ENCODE assay signal across 23 cellular contexts in genomic region chr10:78566216-78567135, GRCh38.
A peak's percentile ranks its signal among the peaks of the same experiment; 100 is the strongest.
DNase-seq lines count a peak whose midpoint lies in the region; ATAC-seq, FAIRE-seq and TF ChIP-seq lines count a peak whose summit lies in the region.
"Had no signal": no experiment of that assay in that cellular context is flagged by ENCODE, and none has a peak within 500 bp of the region (broad histone marks: within the 10 kb centered on the region; RNA-seq: fewer than 3 reads in every experiment).

No MANE protein-coding gene starts in this region.

- no peaks in the 10 kb centered on the region for H3K9me3 ChIP-seq in K562 (replicated peaks; ENCODE audit: control insufficient read depth, insufficient read depth, low read depth, low read length)
- no peaks in the 10 kb centered on the region for H3K9me3 ChIP-seq in mesenchymal stem cell (ENCODE audit: control insufficient read depth, low read length)
- H3K9me3 ChIP-seq in transverse colon, result no peaks in the 10 kb centered on the region
- H3K9me3 ChIP-seq in PC-3 (ENCODE audit: low read length), result no peaks in the 10 kb centered on the region
- H3K9me3 ChIP-seq in mammary epithelial cell (replicated peaks; ENCODE audit: insufficient read depth, low read length), result no peaks in the 10 kb centered on the region
- H3K9me3 ChIP-seq: tibial artery had no signal

- TF ChIP-seq EP300 in K562 (IDR thresholded peaks at IDR 0.05; ENCODE audit: low read length), result no peak
- no peak for TF ChIP-seq EP300 in transverse colon (IDR thresholded peaks at IDR 0.05; ENCODE audit: low read depth)

- dilution Hi-C loops in mammary epithelial cell (cut with HindIII; ENCODE audit: low sequenced_read_pairs), result no loop called here

- BruUV-seq in K562 (replicated peaks; lab: Mats Ljungman, UMichigan) (no TSS peak), PC-3 (replicated peaks; lab: Mats Ljungman, UMichigan) (no TSS peak), mammary epithelial cell (replicated peaks; lab: Mats Ljungman, UMichigan) (no TSS peak)

- H3K27me3 ChIP-seq in K562 (ENCODE audit: control insufficient read depth in 2 of 2, insufficient read depth in 2 of 2, low read length in 2 of 2) (peaks cover 6 to 42% of the 10 kb centered on the region in 2 experiments; a peak in 4 of 5 replicates), mesenchymal stem cell (ENCODE audit: control insufficient read depth in 1 of 2, insufficient read depth in 1 of 2, low read length in 2 of 2) (peaks cover 7 to 20% of the 10 kb centered on the region in 2 experiments), transverse colon (no peaks in the 10 kb centered on the region), PC-3 (ENCODE audit: low read length) (peaks cover 66% of the 10 kb centered on the region), mammary epithelial cell (ENCODE audit: insufficient read depth, low read length) (peaks cover 6% of the 10 kb centered on the region)
- H3K27me3 ChIP-seq: tibial artery had no signal

- no peaks in the 10 kb centered on the region for H3K79me2 ChIP-seq in K562 (ENCODE audit: control insufficient read depth, insufficient read depth, low read length)
- H3K79me2 ChIP-seq in PC-3 (ENCODE audit: low read length), result no peaks in the 10 kb centered on the region
- H3K79me2 ChIP-seq in mammary epithelial cell (ENCODE audit: insufficient read depth, low read length), result no peaks in the 10 kb centered on the region

- 0 out of 2 replicates have a peak, but pooled peaks cover 4% of the 10 kb centered on the region for H3K9me2 ChIP-seq in PC-3 (replicated peaks; ENCODE audit: low read length)

- FAIRE-seq in K562 (lab: Jason Lieb, UNC), result no peak
- FAIRE-seq: GM18507 had no signal

- in situ Hi-C loops in K562 (cut with MboI), result no loop called here
- in situ Hi-C loops in transverse colon (cut with MboI; ENCODE audit: low pct_ligation_motif_present in 1 of 4, low pct_unique_long_range_greater_than_20kb in 1 of 4, low sequenced_read_pairs in 3 of 4), result no loop called here
- in situ Hi-C loops in mammary epithelial cell (cut with MboI; ENCODE audit: low sequenced_read_pairs in 2 of 2), result no loop called here

- no peak overlapping the region for H3K23ac ChIP-seq in mesenchymal stem cell (ENCODE audit: low read length in 2 of 2)

- H2AK5ac ChIP-seq in mesenchymal stem cell (ENCODE audit: low read length, severe bottlenecking), result no peak overlapping the region

- H3K9me1 ChIP-seq in K562 (ENCODE audit: control insufficient read depth, insufficient read depth, low read length), result no peaks in the 10 kb centered on the region

- CTCF ChIA-PET in K562 (lab: Yijun Ruan, JAX; ENCODE audit: low intra/inter-chr PET ratio) (no interaction called here), PC-3 (lab: Charles Lee) (no interaction called here), mammary epithelial cell (lab: Charles Lee; ENCODE audit: low non-redundant PET) (no interaction called here)

- DNase-seq in activated CD8-positive, alpha-beta memory T cell treated with anti-CD3 and anti-CD28 coated beads for 24 hours, result peak; percentile 7
- DNase-seq in activated CD8-positive, alpha-beta memory T cell treated with anti-CD3 and anti-CD28 coated beads, Interleukin-2, amount 50 U/mL, for 48 hours, result no peak
- no peak for DNase-seq in K562 (ENCODE audit: extremely low read depth in 1 of 4, low spot score in 3 of 4)
- peak; percentile 18 for DNase-seq in mesenchymal stem cell
- DNase-seq in transverse colon, result no peak
- DNase-seq in PC-3, result no peak
- no peak for DNase-seq in NCI-H1436 treated with DMSO at 0.1 percent for 48 hours (lab: John Stamatoyannopoulos, UW)
- no peak for DNase-seq in mammary epithelial cell
- DNase-seq: activated naive CD8-positive, alpha-beta T cell treated with anti-CD3 and anti-CD28 coated beads, Interleukin-2, amount 50 U/mL, for 24 hours; CD4-positive, alpha-beta memory T cell; central memory CD4-positive, alpha-beta T cell; DND-41; effector memory CD8-positive, alpha-beta T cell; KBM-7; midbrain; NCI-H1048; NCI-H2107; NCI-H526 treated with DMSO at 0.1 percent for 48 hours; tibial artery had no signal

- H3K27ac ChIP-seq in K562 (ENCODE audit: extremely low read depth, low read depth, low read length) (no peak overlapping the region), mesenchymal stem cell (ENCODE audit: low read length, poor library complexity, severe bottlenecking) (no peak overlapping the region), transverse colon (peak overlapping the region in 3 of 4 donors; percentile 34 to 48 (median 36)), PC-3 (ENCODE audit: low read length) (no peak overlapping the region), mammary epithelial cell (ENCODE audit: insufficient read depth, low read depth, low read length) (no peak overlapping the region)
- H3K27ac ChIP-seq: tibial artery had no signal

- H2BK120ac ChIP-seq in mesenchymal stem cell (ENCODE audit: low read depth, low read length), result no peak overlapping the region

- no peak overlapping the region for H3K4ac ChIP-seq in mesenchymal stem cell (ENCODE audit: low read depth in 1 of 2, low read length in 2 of 2)

- no peaks in the 10 kb centered on the region for H3F3A ChIP-seq in PC-3 (ENCODE audit: low read length, unreplicated experiment)

- H3K36me3 ChIP-seq in K562 (ENCODE audit: control insufficient read depth, insufficient read depth, low read length), result no peaks in the 10 kb centered on the region
- no peaks in the 10 kb centered on the region for H3K36me3 ChIP-seq in mesenchymal stem cell (ENCODE audit: control insufficient read depth in 1 of 2, insufficient read depth in 2 of 2, low read depth in 1 of 2, low read length in 2 of 2)
- H3K36me3 ChIP-seq in transverse colon, result no peaks in the 10 kb centered on the region
- no peaks in the 10 kb centered on the region for H3K36me3 ChIP-seq in PC-3 (ENCODE audit: low read depth, low read length)
- no peaks in the 10 kb centered on the region for H3K36me3 ChIP-seq in mammary epithelial cell (ENCODE audit: insufficient read depth, low read length)
- H3K36me3 ChIP-seq: tibial artery had no signal

- H4K8ac ChIP-seq in mesenchymal stem cell (ENCODE audit: low read length), result no peak overlapping the region

- H2AFZ ChIP-seq in K562 (ENCODE audit: low read depth, low read length), result no peak overlapping the region
- H2AFZ ChIP-seq in mesenchymal stem cell (ENCODE audit: low read depth, low read length), result no peak overlapping the region
- H2AFZ ChIP-seq in PC-3 (ENCODE audit: low read length), result no peak overlapping the region
- no peak overlapping the region for H2AFZ ChIP-seq in mammary epithelial cell (ENCODE audit: low read depth, low read length)
- H2AFZ ChIP-seq: GM23338 had no signal

- H3K18ac ChIP-seq in mesenchymal stem cell (ENCODE audit: low read depth in 1 of 2, low read length in 2 of 2), result no peak overlapping the region

- ATAC-seq in K562 (no peak), PC-3 (no peak)
- ATAC-seq: activated CD4-positive, CD25-positive, alpha-beta regulatory T cell treated with anti-CD3 and anti-CD28 coated beads, Interleukin-2, amount 50 U/mL, for 24 hours; activated naive CD8-positive, alpha-beta T cell treated with anti-CD3 and anti-CD28 coated beads, Interleukin-2, amount 50 U/mL, for 24 hours; effector memory CD8-positive, alpha-beta T cell; GM23338; stimulated activated memory B cell treated with anti-CD40 and anti-IgM and Interleukin-4, amounts not matched to agents 10 μg/mL and 1 μg/mL and 100 μg/mL, for 72 hours had no signal

- H3K9ac ChIP-seq in K562 (ENCODE audit: insufficient read depth in 1 of 2, low read depth in 2 of 2, low read length in 2 of 2) (no peak overlapping the region), mesenchymal stem cell (ENCODE audit: low read length) (peak overlapping the region; percentile 5), PC-3 (ENCODE audit: low read length) (no peak overlapping the region), mammary epithelial cell (ENCODE audit: insufficient read depth, low read length) (no peak overlapping the region)

- no peaks in the 10 kb centered on the region for H3K79me1 ChIP-seq in mesenchymal stem cell (replicated peaks; ENCODE audit: low read length, poor library complexity, severe bottlenecking)

- H2BK15ac ChIP-seq in mesenchymal stem cell (ENCODE audit: low read depth, poor library complexity, severe bottlenecking), result no peak overlapping the region

- H2BK5ac ChIP-seq in mesenchymal stem cell (ENCODE audit: low read depth, low read length, poor library complexity, severe bottlenecking), result no peak overlapping the region

- no peak overlapping the region for H3K4me3 ChIP-seq in K562
- no peak overlapping the region for H3K4me3 ChIP-seq in mesenchymal stem cell (ENCODE audit: insufficient read depth in 1 of 2, low read depth in 1 of 2, low read length in 2 of 2)
- H3K4me3 ChIP-seq in transverse colon, result no peak overlapping the region
- H3K4me3 ChIP-seq in PC-3 (ENCODE audit: low read length), result no peak overlapping the region
- no peak overlapping the region for H3K4me3 ChIP-seq in mammary epithelial cell (replicated peaks in 1 of 3; ENCODE audit: insufficient read depth in 1 of 3, low read depth in 2 of 3, low read length in 3 of 3)
- H3K4me3 ChIP-seq: GM23338, tibial artery had no signal

- no peak for TF ChIP-seq RAD21 in K562 (CRISPR knock-in tag; conservative IDR thresholded peaks at IDR 0.05 in 1 of 2, IDR thresholded peaks at IDR 0.05 in 1 of 2)

- H3K4me1 ChIP-seq in K562 (replicated peaks in 1 of 2; ENCODE audit: control insufficient read depth in 2 of 2, insufficient read depth in 2 of 2, low read length in 2 of 2) (no peaks in the 10 kb centered on the region), mesenchymal stem cell (ENCODE audit: control insufficient read depth, insufficient read depth, low read depth, low read length) (peaks cover 7% of the 10 kb centered on the region), transverse colon (peaks cover 7 to 23% (median 11%) of the 10 kb centered on the region in 4 donors), PC-3 (ENCODE audit: insufficient read depth, low read length) (0 out of 2 replicates have a peak, but pooled peaks cover 4% of the 10 kb centered on the region), mammary epithelial cell (ENCODE audit: insufficient read depth, low read length) (no peaks in the 10 kb centered on the region)

- H3K4me2 ChIP-seq in K562 (ENCODE audit: insufficient read depth, low read length) (no peak overlapping the region), mesenchymal stem cell (ENCODE audit: low read length, poor library complexity, severe bottlenecking) (no peak overlapping the region), PC-3 (ENCODE audit: low read length) (no peak overlapping the region), mammary epithelial cell (ENCODE audit: insufficient read depth, low read depth, low read length) (no peak overlapping the region)
- H3K4me2 ChIP-seq: GM23338 had no signal

- no peak overlapping the region for H2BK12ac ChIP-seq in mesenchymal stem cell (ENCODE audit: low read length in 2 of 2)

- POLR2A ChIA-PET in K562 (lab: Yijun Ruan, JAX) (interaction anchor here (0.6 kb wide), 3 partner anchors 8 to 846 kb away, joined by 3 read pairs; no protein-coding TSS in a partner anchor), PC-3 (lab: Charles Lee; ENCODE audit: unreplicated experiment) (interaction anchor here (0.6 to 0.7 kb wide), 2 partner anchors 21 to 99 kb away, joined by 3 to 4 read pairs; no protein-coding TSS in a partner anchor)

- no peak for TF ChIP-seq CTCF in K562 (IDR thresholded peaks at IDR 0.05 in 2 of 3, conservative IDR thresholded peaks at IDR 0.05 in 1 of 3; ENCODE audit: insufficient read depth in 2 of 3, low read depth in 1 of 3, low read length in 3 of 3)
- TF ChIP-seq CTCF in transverse colon (IDR thresholded peaks at IDR 0.05), result no peak
- no peak for TF ChIP-seq CTCF in PC-3 (conservative IDR thresholded peaks at IDR 0.05; ENCODE audit: low read depth, low read length)
- no peak for TF ChIP-seq CTCF in mammary epithelial cell (conservative IDR thresholded peaks at IDR 0.05 in 1 of 2, IDR thresholded peaks at IDR 0.05 in 1 of 2; ENCODE audit: extremely low read depth in 1 of 2, insufficient read depth in 1 of 2, low read depth in 1 of 2, low read length in 2 of 2)

- no peak overlapping the region for H3K14ac ChIP-seq in mesenchymal stem cell (ENCODE audit: low read length in 2 of 2)

- H4K20me1 ChIP-seq in K562 (replicated peaks; ENCODE audit: control insufficient read depth, insufficient read depth, low read length) (no peaks in the 10 kb centered on the region; the same call in 1 of the 2 replicates), PC-3 (ENCODE audit: low read length) (no peaks in the 10 kb centered on the region), mammary epithelial cell (ENCODE audit: insufficient read depth, low read length) (no peaks in the 10 kb centered on the region)

- intact Hi-C loops in K562 (cut with micrococcal nuclease) (no loop called here), transverse colon (cut with DNase I; ENCODE audit: low total_unique reads) (no loop called here), PC-3 (cut with micrococcal nuclease) (no loop called here), mammary epithelial cell (cut with micrococcal nuclease) (no loop called here)

- TF ChIP-seq POLR2A in K562 (conservative IDR thresholded peaks at IDR 0.05) (no peak), transverse colon (IDR thresholded peaks at IDR 0.05) (no peak)

- H4K91ac ChIP-seq in mesenchymal stem cell (ENCODE audit: low read length), result no peak overlapping the region

- WGBS in K562 (ENCODE audit: insufficient coverage, low coverage, missing lambda C conversion rate), result 1% methylated on average over 10 of the region's 10 CpGs
- 50% methylated on average over 7 of the region's 10 CpGs for WGBS in mesenchymal stem cell
- 64 to 71% methylated on average over 9 to 10 of the region's 10 CpGs for WGBS in transverse colon (ENCODE audit: low coverage in 1 of 2), 2 donors
- WGBS in mammary epithelial cell (ENCODE audit: low coverage, missing lambda C conversion rate), result 46% methylated on average over 10 of the region's 10 CpGs

Comparison
In these comparisons a context has a peak if more than half of its experiments do, and no peak if none do; other contexts are left out.
1. DNase-seq: peak in activated CD8-positive, alpha-beta memory T cell treated with anti-CD3 and anti-CD28 coated beads for 24 hours (single experiment) and mesenchymal stem cell (single experiment); none in activated CD8-positive, alpha-beta memory T cell treated with anti-CD3 and anti-CD28 coated beads, Interleukin-2, amount 50 U/mL, for 48 hours (single experiment), K562 (0 of 4), transverse colon (single experiment), PC-3 (single experiment), NCI-H1436 treated with DMSO at 0.1 percent for 48 hours (single experiment) and mammary epithelial cell (single experiment).
2. H3K27ac ChIP-seq: peak in transverse colon (3 of 4); none in K562 (single experiment), mesenchymal stem cell (single experiment), PC-3 (single experiment) and mammary epithelial cell (single experiment).